8 cellular contexts compared by ENCODE assay signal in genomic region chr3:42804113-42804830, GRCh38. TPM values are rescaled to one million over a fixed set of nuclear protein-coding genes. Genes with fewer than 3 reads are reported as not detected.
DNase-seq lines count a peak whose midpoint lies in the region; ATAC-seq lines count a peak whose summit lies in the region.

HIGD1A (minus strand) TSS chr3:42804490; CDS start chr3:42794253, 10,237 bp downstream.

- peak within 1 kb of the TSS; percentile 82 to 97 (median 88) for H3K4me2 ChIP-seq in BLaER1 treated with 17β-estradiol and CSF1 and Interleukin-3, amounts not matched to agents 10 nM and 100 nM

- peaks cover 0 to 11% (median 4%) of the 10 kb centered on the region in 11 experiments; a peak in 4 of 22 replicates for H3K36me3 ChIP-seq in BLaER1 treated with 17β-estradiol and CSF1 and Interleukin-3, amounts not matched to agents 10 nM and 100 nM

- DNase-seq in NCI-H748 (lab: John Stamatoyannopoulos, UW; ENCODE audit: unreplicated experiment) (peak; percentile 93), dedifferentiated amniotic fluid mesenchymal stem cell (ENCODE audit: extremely low spot score) (peak; percentile 95), left lobe of liver (ENCODE audit: low spot score) (peak; percentile 98)
- DNase-seq in activated CD4-positive, alpha-beta T cell treated with anti-CD3 and anti-CD28 coated beads, Interleukin-2, amount 50 U/mL, for 1 hour, result peak; percentile 92
- peak; percentile 91 for DNase-seq in stimulated activated CD4-positive, alpha-beta T cell treated with anti-CD3 and anti-CD28 coated beads, Interleukin-2, amount 100 ng/mL, for 4 hours (ENCODE audit: low read depth)

- peak within 1 kb of the TSS; percentile 71 to 92 (median 86) for H3K27ac ChIP-seq in BLaER1 treated with 17β-estradiol and CSF1 and Interleukin-3, amounts not matched to agents 10 nM and 100 nM

- peaks cover 22 to 48% (median 34%) of the 10 kb centered on the region in 11 experiments; a peak in 18 of 22 replicates for H4K20me1 ChIP-seq in BLaER1 treated with 17β-estradiol and CSF1 and Interleukin-3, amounts not matched to agents 10 nM and 100 nM

- no peaks in the 10 kb centered on the region for H3K9me3 ChIP-seq in BLaER1 treated with 17β-estradiol and CSF1 and Interleukin-3, amounts not matched to agents 10 nM and 100 nM (replicated peaks in 1 of 11)

- no peaks in the 10 kb centered on the region for H3K27me3 ChIP-seq in BLaER1 treated with 17β-estradiol and CSF1 and Interleukin-3, amounts not matched to agents 10 nM and 100 nM

- H3K4me1 ChIP-seq in BLaER1 treated with 17β-estradiol and CSF1 and Interleukin-3, amounts not matched to agents 10 nM and 100 nM, result peaks cover 35 to 49% (median 44%) of the 10 kb centered on the region in 10 experiments

- peak within 1 kb of the TSS; percentile 73 to 90 (median 82) for H3K4me3 ChIP-seq in BLaER1 treated with 17β-estradiol and CSF1 and Interleukin-3, amounts not matched to agents 10 nM and 100 nM

- H3K9ac ChIP-seq in BLaER1 treated with 17β-estradiol and CSF1 and Interleukin-3, amounts not matched to agents 10 nM and 100 nM, result peak within 1 kb of the TSS; percentile 79 to 95 (median 91)

- peak; percentile 99 for ATAC-seq in GM19351 (IDR thresholded peaks at IDR 0.05; ENCODE audit: unreplicated experiment)
- peak; percentile 98 for ATAC-seq in HG03521 (IDR thresholded peaks at IDR 0.05; ENCODE audit: unreplicated experiment)
- peak; percentile 91 for ATAC-seq in left lobe of liver

RNA-seq across cellular contexts. Expression of gene HIGD1A, which starts in this region (rescaled TPM):
- total RNA-seq in left lobe of liver, result 112 TPM

Comparison
In these comparisons a context has a peak if more than half of its experiments do, and no peak if none do; other contexts are left out.
1. Peak in every context shown above with its lines: DNase-seq, ATAC-seq, H3K4me3 ChIP-seq and H3K27ac ChIP-seq.